ENCODE assay signal across 8 cellular contexts in the genomic region with DNA sequence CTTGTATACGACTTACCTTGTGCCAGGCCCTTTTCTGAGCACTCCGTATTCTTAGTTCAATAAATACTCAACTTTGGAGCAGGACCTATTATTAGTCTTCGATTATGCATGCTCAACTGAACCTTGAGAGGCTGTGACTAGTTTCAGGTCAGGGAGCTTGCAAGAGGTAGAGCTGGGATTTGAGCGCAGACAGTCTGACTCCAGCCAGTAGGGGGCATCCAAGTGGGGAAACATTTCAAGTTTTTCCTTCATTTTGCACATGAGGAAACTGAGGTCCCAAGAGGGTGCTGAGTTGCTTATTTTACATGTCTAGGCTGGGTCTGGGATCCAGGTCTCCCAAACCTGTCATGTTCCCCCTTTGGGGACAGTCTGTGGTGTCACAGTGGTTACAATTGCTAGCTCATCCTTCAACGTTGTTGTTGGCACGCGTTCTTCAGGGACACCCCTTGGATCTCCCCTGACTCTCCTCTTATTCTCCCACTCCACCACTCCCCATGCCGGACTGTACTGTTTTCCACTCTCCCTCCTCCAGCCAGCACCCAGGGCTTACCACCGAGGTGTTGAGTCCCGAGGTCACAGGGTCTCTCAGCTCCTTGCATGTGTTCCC. TPM values are rescaled to one million over a fixed set of nuclear protein-coding genes. Genes with fewer than 3 reads are reported as not detected.
A peak's percentile ranks its signal among the peaks of the same experiment; 100 is the strongest.
DNase-seq lines count a peak whose midpoint lies in the region; ATAC-seq and TF ChIP-seq lines count a peak whose summit lies in the region.

No MANE protein-coding gene starts in this region.

- POLR2A ChIA-PET in A673 (lab: Charles Lee; ENCODE audit: low non-redundant PET): no interaction called here
- POLR2A ChIA-PET in Panc1 (lab: Charles Lee): interaction anchor here (0.7 kb wide), 1 partner anchor 8 kb away, joined by 3 read pairs; no protein-coding TSS in a partner anchor

- ATAC-seq in Panc1: no peak
- ATAC-seq in GM19395 (IDR thresholded peaks at IDR 0.05; ENCODE audit: unreplicated experiment): no peak
- no peak for ATAC-seq in GM21381 (IDR thresholded peaks at IDR 0.05; ENCODE audit: unreplicated experiment)

- H3K9me3 ChIP-seq in A673 (ENCODE audit: low read depth, low read length, poor library complexity, severe bottlenecking): no peaks in the 10 kb centered on the region
- H3K9me3 ChIP-seq in Panc1 (ENCODE audit: control insufficient read depth, insufficient read depth, low read depth, low read length): no peaks in the 10 kb centered on the region
- no peaks in the 10 kb centered on the region for H3K9me3 ChIP-seq in colonic mucosa

- no peak overlapping the region for H3K9ac ChIP-seq in colonic mucosa (ENCODE audit: low read depth in 2 of 2, low read length in 2 of 2)

- H3K27me3 Mint-ChIP-seq in progenitor cell of endocrine pancreas: peaks cover 6% of the 10 kb centered on the region

- intact Hi-C loops in A673 (cut with micrococcal nuclease; ENCODE audit: unreplicated experiment): no loop called here
- intact Hi-C loops in Panc1 (cut with micrococcal nuclease; ENCODE audit: unreplicated experiment): loop anchor here (5.0 kb wide), 1 partner anchor 84 kb away; no protein-coding TSS in a partner anchor
- intact Hi-C loops in colonic mucosa (cut with DNase I): no loop called here

- H3K4me1 Mint-ChIP-seq in progenitor cell of endocrine pancreas (ENCODE audit: low read depth): peaks cover 5% of the 10 kb centered on the region

- peaks cover 12% of the 10 kb centered on the region for H3K9me3 Mint-ChIP-seq in progenitor cell of endocrine pancreas (ENCODE audit: low read depth)

- in situ Hi-C loops in Panc1 (cut with HindIII; ENCODE audit: low pct_unique_long_range_greater_than_20kb, low sequenced_read_pairs): no loop called here

- no peaks in the 10 kb centered on the region for H3K4me1 ChIP-seq in A673 (ENCODE audit: insufficient read depth, low read length, poor library complexity, severe bottlenecking)
- peaks cover 15% of the 10 kb centered on the region for H3K4me1 ChIP-seq in Panc1 (ENCODE audit: control insufficient read depth, insufficient read depth, low read length)
- no peaks in the 10 kb centered on the region for H3K4me1 ChIP-seq in colonic mucosa

- H3K27me3 ChIP-seq in A673 (replicated peaks; ENCODE audit: insufficient read depth, low read depth, low read length, poor library complexity) (no peaks in the 10 kb centered on the region), Panc1 (ENCODE audit: control insufficient read depth, insufficient read depth, low read length) (no peaks in the 10 kb centered on the region), colonic mucosa (no peaks in the 10 kb centered on the region)

- H3K27ac ChIP-seq in A673 (ENCODE audit: low read depth, low read length, poor library complexity, severe bottlenecking) (no peak overlapping the region), Panc1 (ENCODE audit: low read length) (no peak overlapping the region), colonic mucosa (no peak overlapping the region)

- peak; percentile 57 for DNase-seq in A673 (ENCODE audit: low spot score)
- DNase-seq in ELF-1 (ENCODE audit: low read depth, low spot score): peak; percentile 76
- DNase-seq in Panc1 (ENCODE audit: low read depth, low spot score): no peak
- peak; percentile 56 for DNase-seq in colonic mucosa
- no peak for DNase-seq in progenitor cell of endocrine pancreas (ENCODE audit: low spot score, unreplicated experiment)
- no peak for DNase-seq in NCI-H187 (lab: John Stamatoyannopoulos, UW)

- CTCF ChIA-PET in A673 (lab: Charles Lee) (interaction anchor here (1.4 kb wide), 1 partner anchor 9 kb away, joined by 4 read pairs; no protein-coding TSS in a partner anchor), Panc1 (lab: Charles Lee) (interaction anchor here (0.6 kb wide), 1 partner anchor 134 kb away, joined by 3 read pairs; no protein-coding TSS in a partner anchor)

- peak overlapping the region; percentile 57 for H3K4me3 Mint-ChIP-seq in progenitor cell of endocrine pancreas (ENCODE audit: low read depth)

- H3K36me3 ChIP-seq in A673 (ENCODE audit: insufficient read depth, low read length, poor library complexity, severe bottlenecking) (no peaks in the 10 kb centered on the region), Panc1 (ENCODE audit: control insufficient read depth, insufficient read depth, low read length) (no peaks in the 10 kb centered on the region), colonic mucosa (no peaks in the 10 kb centered on the region)

- BruUV-seq in A673 (replicated peaks; lab: Mats Ljungman, UMichigan) (no TSS peak), Panc1 (replicated peaks; lab: Mats Ljungman, UMichigan) (no TSS peak)

- no peak overlapping the region for H3K27ac Mint-ChIP-seq in progenitor cell of endocrine pancreas

- TF ChIP-seq CTCF in A673 (conservative IDR thresholded peaks at IDR 0.05; ENCODE audit: low read depth, low read length) (peak; percentile 75), Panc1 (IDR thresholded peaks at IDR 0.05) (peak; percentile 86), colonic mucosa (IDR thresholded peaks at IDR 0.05) (peak; percentile 52), progenitor cell of endocrine pancreas (IDR thresholded peaks at IDR 0.05; ENCODE audit: unreplicated experiment) (peak; percentile 59)

- peaks cover 1% of the 10 kb centered on the region for H3K36me3 Mint-ChIP-seq in progenitor cell of endocrine pancreas (ENCODE audit: insufficient read depth)

- H3K4me3 ChIP-seq in A673 (ENCODE audit: low read depth, low read length, poor library complexity, severe bottlenecking) (peak overlapping the region; percentile 61), Panc1 (ENCODE audit: low read depth in 2 of 2, low read length in 2 of 2) (no peak overlapping the region), colonic mucosa (no peak overlapping the region)

RNA-seq across cellular contexts. Expression of gene PRICKLE3, which starts 6.7 kb away (rescaled TPM):
- total RNA-seq in A673 (2021): 4.8 and 6.7 TPM in 2 replicates
- 40.1 TPM for total RNA-seq in Panc1 (2021; ENCODE audit: unreplicated experiment)
- 53.3 TPM for polyA plus RNA-seq in Panc1 (2012; ENCODE audit: insufficient read length)
- 10 to 100 TPM; 16.7 to 25.5 TPM for total RNA-seq in colonic mucosa
- total RNA-seq in progenitor cell of endocrine pancreas: 6.2 and 8.8 TPM in 2 replicates

RNA-seq across cellular contexts. Expression of gene SYP, which starts 7.2 kb away (rescaled TPM):
- 14.6 and 16.3 TPM in 2 replicates for total RNA-seq in A673 (2021)
- total RNA-seq in Panc1 (2021; ENCODE audit: unreplicated experiment): 12.4 TPM
- polyA plus RNA-seq in Panc1 (2012; ENCODE audit: insufficient read length): 19.9 TPM
- total RNA-seq in colonic mucosa: 1 to 10 TPM; 6.4 to 7.4 TPM
- 10.1 and 11.4 TPM in 2 replicates for total RNA-seq in progenitor cell of endocrine pancreas

RNA-seq across cellular contexts. Expression of gene PLP2, which starts 21.1 kb away (rescaled TPM):
- total RNA-seq in A673 (2021): 70.0 and 87.5 TPM in 2 replicates
- 293 TPM for total RNA-seq in Panc1 (2021; ENCODE audit: unreplicated experiment)
- 305 TPM for polyA plus RNA-seq in Panc1 (2012; ENCODE audit: insufficient read length)
- total RNA-seq in colonic mucosa: 100 to 1,000 TPM; 157 to 227 TPM
- total RNA-seq in progenitor cell of endocrine pancreas: 3.9 and 6.3 TPM in 2 replicates

RNA-seq across cellular contexts. Expression of gene MAGIX, which starts 30.3 kb away (rescaled TPM):
- total RNA-seq in A673 (2021) (1.1 and 1.5 TPM in 2 replicates), Panc1 (2021; ENCODE audit: unreplicated experiment) (3.8 TPM), colonic mucosa (10 to 100 TPM in 1 of 2 donors, 1 to 10 TPM in 1; 4.3 to 14.7 TPM), progenitor cell of endocrine pancreas (3.1 and 5.0 TPM in 2 replicates)
- polyA plus RNA-seq in Panc1 (2012; ENCODE audit: insufficient read length): 5.1 TPM

RNA-seq across cellular contexts. Expression of gene CACNA1F, which starts 40.3 kb away (rescaled TPM):
- total RNA-seq in A673 (2021) (not detected in 2 replicates), Panc1 (2021; ENCODE audit: unreplicated experiment) (not detected), colonic mucosa (1 to 10 TPM; 1.0 TPM), progenitor cell of endocrine pancreas (0.19 and 0.64 TPM in 2 replicates)
- not detected for polyA plus RNA-seq in Panc1 (2012; ENCODE audit: insufficient read length)

Comparison
In these comparisons a context has a peak if more than half of its experiments do, and no peak if none do; other contexts are left out.
1. DNase-seq: peak in A673 (single experiment), ELF-1 (single experiment) and colonic mucosa (single experiment); none in Panc1 (single experiment), progenitor cell of endocrine pancreas (single experiment) and NCI-H187 (0 of 2).
2. Peak in every context shown above with its lines, with median percentiles within 50 percentile points of each other: CTCF ChIP-seq.